ENCODE assay signal across 1 cellular context in the genomic region with DNA sequence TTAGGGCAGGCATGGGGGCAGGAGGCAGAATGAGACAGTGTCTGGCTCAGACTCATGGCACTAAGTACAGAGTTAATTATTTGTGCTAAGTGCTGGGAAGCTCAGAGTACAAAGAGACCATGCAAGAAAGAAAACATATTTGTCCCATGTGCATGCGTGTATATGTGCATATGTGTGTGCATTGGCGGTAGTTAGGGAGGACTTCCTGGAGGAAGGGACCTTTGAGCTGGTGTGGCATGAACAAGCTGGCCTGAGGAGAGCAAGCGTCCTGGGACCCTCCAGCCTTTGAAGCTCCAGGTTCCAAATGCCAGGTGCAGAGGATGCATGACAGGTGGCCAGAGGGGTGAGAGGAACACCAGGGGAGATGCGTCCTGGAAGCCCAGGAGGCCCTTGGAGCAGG.
A peak's percentile ranks its signal among the peaks of the same experiment; 100 is the strongest.
TF ChIP-seq lines count a peak whose summit lies in the region.

No MANE protein-coding gene starts in this region.

TF ChIP-seq in K562, 482 proteins besides CTCF, POLR2A, EP300 and RAD21:
- TF ChIP-seq ZFP36 (IDR thresholded peaks at IDR 0.05; ENCODE audit: low read depth, low read length, partially characterized antibody) (peak; percentile 78), KAT8 (IDR thresholded peaks at IDR 0.05; ENCODE audit: low read depth) (no peak)
